22 cellular contexts compared by ENCODE assay signal in the genomic region with DNA sequence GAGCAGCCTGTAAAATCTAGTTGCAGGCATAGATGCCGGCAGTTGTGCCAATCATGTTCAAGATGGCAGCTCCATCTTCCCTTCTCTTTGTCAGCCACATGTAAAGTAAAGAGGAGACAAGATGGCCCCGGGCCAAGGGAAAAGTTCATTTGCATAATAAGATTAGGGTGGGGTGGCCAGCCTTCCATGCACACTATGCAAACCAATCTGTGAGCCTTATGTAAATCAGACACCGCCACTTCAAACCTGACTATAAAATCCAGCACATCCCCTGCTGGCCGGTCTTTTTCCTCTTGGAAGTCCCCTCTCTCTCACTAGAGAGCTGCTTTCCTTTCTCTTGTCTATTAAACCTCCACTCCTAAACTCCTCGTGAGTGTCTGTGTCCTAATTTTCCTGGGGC.
"Had no signal": no experiment of that assay in that cellular context is flagged by ENCODE, and none has a peak within 500 bp of the region (broad histone marks: within the 10 kb centered on the region; RNA-seq: fewer than 3 reads in every experiment).

No MANE protein-coding gene starts in this region.

- ATAC-seq: activated T-cell treated with anti-CD3 and anti-CD28 coated beads, Interleukin-2, amount 50 U/mL, for 72 hours; esophagus mucosa; gastrocnemius medialis had no signal

- H3K4me3 Mint-ChIP-seq: activated T-cell treated with anti-CD3 and anti-CD28 coated beads, Interleukin-2, amount 50 U/mL, for 72 hours; mesothelial cell of epicardium; nephron had no signal

- H3K9me3 ChIP-seq: gastrocnemius medialis, thyroid gland had no signal

- H3K4me1 ChIP-seq: breast epithelium, gastrocnemius medialis, thyroid gland had no signal

- H3K27ac Mint-ChIP-seq: activated T-cell treated with anti-CD3 and anti-CD28 coated beads, Interleukin-2, amount 50 U/mL, for 72 hours; mesothelial cell of epicardium; nephron had no signal

- H3K27ac ChIP-seq: breast epithelium, gastrocnemius medialis, thyroid gland had no signal

- H3K4me3 ChIP-seq: breast epithelium, gastrocnemius medialis, lung, thyroid gland had no signal

- H3K4me1 Mint-ChIP-seq: nephron had no signal

- H3K27me3 ChIP-seq: breast epithelium, gastrocnemius medialis, thyroid gland had no signal

- H3K36me3 ChIP-seq: breast epithelium, gastrocnemius medialis had no signal

- DNase-seq: activated CD4-positive, alpha-beta T cell treated with anti-CD3 and anti-CD28 coated beads, Interleukin-2, amount 50 U/mL, for 1 hour; activated CD4-positive, CD25-positive, alpha-beta regulatory T cell treated with anti-CD3 and anti-CD28 coated beads, Interleukin-2, amount 50 U/mL, for 72 hours; activated CD8-positive, alpha-beta memory T cell treated with anti-CD3 and anti-CD28 coated beads for 24 hours; activated CD8-positive, alpha-beta memory T cell treated with anti-CD3 and anti-CD28 coated beads, Interleukin-2, amount 50 U/mL, for 48 hours; activated effector memory CD4-positive, alpha-beta T cell treated with anti-CD3 and anti-CD28 coated beads, Interleukin-2, amount 50 U/mL, for 16 hours; activated naive CD4-positive, alpha-beta T cell treated with anti-CD3 and anti-CD28 coated beads, Interleukin-2, amount 50 U/mL, for 16 hours; activated T-cell treated with anti-CD3 and anti-CD28 coated beads, Interleukin-2, amount 50 U/mL, for 72 hours; cerebellar nuclear complex; cortex of kidney; effector CD4-positive, alpha-beta T cell; gastrocnemius medialis; stimulated activated CD4-positive, alpha-beta T cell treated with anti-CD3 and anti-CD28 coated beads, Interleukin-12 subunit alpha, Interleukin-12 subunit beta, amount 100 ng/mL, for 4 hours; stimulated activated CD4-positive, alpha-beta T cell treated with anti-CD3 and anti-CD28 coated beads, Interleukin-1b, Interleukin-23, amount 100 ng/mL, for 48 hours; stimulated activated CD8-positive, alpha-beta memory T cell treated with anti-CD3 and anti-CD28 coated beads, Interleukin-4, amount 100 ng/mL, for 48 hours; stimulated activated naive CD4-positive, alpha-beta T cell; T-helper 9 cell; thyroid gland had no signal
